ENCODE assay signal across 8 cellular contexts in the genomic region with DNA sequence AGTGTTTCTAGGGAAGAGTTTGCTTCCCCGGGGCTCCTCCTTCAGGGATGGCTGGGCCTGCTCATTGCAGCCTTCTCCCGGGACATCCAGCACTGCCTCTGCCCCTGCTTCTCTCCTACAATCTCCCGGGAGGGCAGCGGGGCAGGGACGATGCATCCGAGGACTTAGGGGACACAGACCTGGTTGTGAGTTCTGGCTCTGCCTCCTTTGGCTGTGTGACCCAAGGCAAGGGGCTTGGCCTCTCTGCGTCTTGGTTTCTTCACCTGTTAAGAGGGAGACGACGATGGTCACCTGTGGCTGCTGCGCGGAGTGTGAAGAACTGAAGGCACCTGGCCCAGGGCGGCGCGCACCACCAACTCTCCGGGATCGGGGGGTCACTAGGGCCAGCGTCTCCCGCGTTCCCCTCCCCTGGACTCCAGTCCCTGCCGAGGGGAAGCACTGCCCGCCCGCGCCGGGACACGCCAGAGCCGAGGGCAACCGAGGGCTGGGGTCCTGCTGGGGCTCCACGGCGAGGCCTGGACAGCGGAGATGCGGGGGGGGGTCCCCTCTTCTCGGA. TPM values are rescaled to one million over a fixed set of nuclear protein-coding genes. Genes with fewer than 3 reads are reported as not detected.
DNase-seq lines count a peak whose midpoint lies in the region; ATAC-seq, FAIRE-seq and TF ChIP-seq lines count a peak whose summit lies in the region.

No MANE protein-coding gene starts in this region.

- peak overlapping the region; percentile 84 for H2AFZ ChIP-seq in astrocyte (ENCODE audit: low read depth, low read length)

- H3K4me3 ChIP-seq in astrocyte (ENCODE audit: insufficient read depth, low read depth, low read length) (peak overlapping the region; percentile 46), tibial artery (peak overlapping the region; percentile 70 to 72)

- H3K4me3 Mint-ChIP-seq in astrocyte (ENCODE audit: unreplicated experiment): peak overlapping the region; percentile 73

- H3K27me3 Mint-ChIP-seq in astrocyte (ENCODE audit: low read depth, unreplicated experiment): peaks cover 43% of the 10 kb centered on the region

- no peaks in the 10 kb centered on the region for H4K20me1 ChIP-seq in astrocyte (ENCODE audit: insufficient read depth, low read length)

- peaks cover 3% of the 10 kb centered on the region for H3K4me1 Mint-ChIP-seq in astrocyte (ENCODE audit: low read depth, unreplicated experiment)

- H3K27ac ChIP-seq in astrocyte (ENCODE audit: low read depth, low read length): no peak overlapping the region
- H3K27ac ChIP-seq in tibial artery: peak overlapping the region; percentile 78 to 80

- H3K27ac Mint-ChIP-seq in astrocyte (ENCODE audit: unreplicated experiment): peak overlapping the region; percentile 47

- ATAC-seq in Right ventricle myocardium inferior (peak; percentile 26), left lobe of liver (peak; percentile 33)

- intact Hi-C loops in Right ventricle myocardium inferior (cut with DNase I): no loop called here
- intact Hi-C loops in cardiac septum (cut with DNase I): no loop called here
- intact Hi-C loops in tibial artery (cut with DNase I; ENCODE audit: low total_unique reads): no loop called here

- H3K36me3 ChIP-seq in astrocyte (ENCODE audit: insufficient read depth, low read length): no peaks in the 10 kb centered on the region
- H3K36me3 ChIP-seq in tibial artery: no peaks in the 10 kb centered on the region

- DNase-seq in Right ventricle myocardium inferior (ENCODE audit: missing footprints) (peak; percentile 74), cardiac septum (ENCODE audit: low spot score) (no peak), astrocyte (ENCODE audit: low read depth) (no peak), left lobe of liver (ENCODE audit: low spot score) (no peak), tibial artery (no peak), NCI-H2196 (lab: John Stamatoyannopoulos, UW; ENCODE audit: unreplicated experiment) (no peak), cerebellum (ENCODE audit: low spot score) (no peak)
- DNase-seq in stimulated activated CD4-positive, alpha-beta T cell treated with anti-CD3 and anti-CD28 coated beads, Interleukin-2, amount 100 ng/mL, for 48 hours: no peak

- H3K9me3 Mint-ChIP-seq in astrocyte (ENCODE audit: unreplicated experiment): peaks cover 9% of the 10 kb centered on the region

- H3K9me3 ChIP-seq in astrocyte (ENCODE audit: insufficient read depth, low read depth, low read length): no peaks in the 10 kb centered on the region
- no peaks in the 10 kb centered on the region for H3K9me3 ChIP-seq in tibial artery

- peak overlapping the region; percentile 87 for H3K4me2 ChIP-seq in astrocyte (ENCODE audit: low read length)

- TF ChIP-seq CTCF in astrocyte (IDR thresholded peaks at IDR 0.05; ENCODE audit: insufficient read depth, low read depth, low read length) (no peak), tibial artery (IDR thresholded peaks at IDR 0.05) (no peak)

- H3K79me2 ChIP-seq in astrocyte (ENCODE audit: insufficient read depth, low read length): no peaks in the 10 kb centered on the region

- H3K4me1 ChIP-seq in astrocyte (ENCODE audit: insufficient read depth, low read length) (no peaks in the 10 kb centered on the region), tibial artery (peaks cover 0 to 24% (median 14%) of the 10 kb centered on the region in 4 donors)

- FAIRE-seq in astrocyte (lab: Jason Lieb, UNC): no peak

- H3K36me3 Mint-ChIP-seq in astrocyte (ENCODE audit: low read depth, unreplicated experiment): no peaks in the 10 kb centered on the region

- peak overlapping the region; percentile 67 for H3K9ac ChIP-seq in astrocyte (ENCODE audit: low read length)

- H3K27me3 ChIP-seq in astrocyte (ENCODE audit: insufficient read depth, low read length): peaks cover 5% of the 10 kb centered on the region
- H3K27me3 ChIP-seq in tibial artery: no peaks in the 10 kb centered on the region

RNA-seq across cellular contexts. Expression of a gene that starts 0.4 kb away (rescaled TPM):
- 11.8 TPM for total RNA-seq in Right ventricle myocardium inferior
- 3.5 TPM for total RNA-seq in cardiac septum
- 0.94 and 1.0 TPM in 2 replicates for total RNA-seq in astrocyte
- total RNA-seq in left lobe of liver: 1.5 TPM
- total RNA-seq in cerebellum: 4.1 TPM

RNA-seq across cellular contexts. Expression of a gene that starts 54.2 kb away (rescaled TPM):
- 163 TPM for total RNA-seq in Right ventricle myocardium inferior
- 102 TPM for total RNA-seq in cardiac septum
- 94.8 and 107 TPM in 2 replicates for total RNA-seq in astrocyte
- 42.8 TPM for total RNA-seq in left lobe of liver
- 129 TPM for total RNA-seq in cerebellum
